Comparison of ENCODE assay signal across 25 cellular contexts in genomic region chr13:45713106-45713690, GRCh38. TPM values are rescaled to one million over a fixed set of nuclear protein-coding genes. Genes with fewer than 3 reads are reported as not detected.
"Had no signal": no experiment of that assay in that cellular context is flagged by ENCODE, and none has a peak within 500 bp of the region (broad histone marks: within the 10 kb centered on the region; RNA-seq: fewer than 3 reads in every experiment).

No MANE protein-coding gene starts in this region.

- H3K27me3 ChIP-seq: MG63, SJCRH30 had no signal

- H3K4me3 ChIP-seq: MG63, SJCRH30 had no signal

- H3K9me3 ChIP-seq: MG63, SJCRH30 had no signal

- ATAC-seq: HepG2, Panc1, PC-3, SK-N-SH treated with all-trans-retinoic acid at 6 μM for 48 hours had no signal

- H3K36me3 ChIP-seq: MG63, SJCRH30 had no signal

- FAIRE-seq: HepG2 had no signal

- H3K4me1 ChIP-seq: SJCRH30 had no signal

- DNase-seq: IMR-90, Karpas-422, KG1, MG63, NCI-H1092, NCI-H1105 treated with DMSO at 0.1 percent for 48 hours, NCI-H1417 treated with DMSO at 0.1 percent for 48 hours, NCI-H146, NCI-H1694 treated with DMSO at 0.1 percent for 48 hours, NCI-H1930, NCI-H2081, NCI-H2107, NCI-H2227 treated with DMSO at 0.1 percent for 48 hours, NCI-H524 treated with DMSO at 0.1 percent for 48 hours, NCI-H69, NCI-H774, PC-3, SHP77 treated with DMSO at 0.1 percent for 48 hours, SJCRH30 had no signal

- H3K27ac ChIP-seq: RWPE1, SJCRH30 had no signal

RNA-seq across cellular contexts. Expression of gene CBY2, which starts 11.1 kb away (rescaled TPM):
- total RNA-seq: HepG2, HT1080, IMR-90, OCI-LY7, PC-3, SJCRH30 had no signal
- polyA plus RNA-seq: HepG2, IMR-90 had no signal
